In genomic region chr15:84714372-84714771, GRCh38 we compare ENCODE assay signal across 11 cellular contexts. TPM values are rescaled to one million over a fixed set of nuclear protein-coding genes. Genes with fewer than 3 reads are reported as not detected.
DNase-seq lines count a peak whose midpoint lies in the region; ATAC-seq and TF ChIP-seq lines count a peak whose summit lies in the region.
"Had no signal": no experiment of that assay in that cellular context is flagged by ENCODE, and none has a peak within 500 bp of the region (broad histone marks: within the 10 kb centered on the region; RNA-seq: fewer than 3 reads in every experiment).

No MANE protein-coding gene starts in this region.

- H3K36me3 ChIP-seq in heart right ventricle, result peaks cover 0 to 33% (median 5%) of the 10 kb centered on the region in 9 donors
- H3K36me3 ChIP-seq in right atrium auricular region, result peaks cover 22% of the 10 kb centered on the region
- H3K36me3 ChIP-seq in iPS-20b (ENCODE audit: insufficient read depth, low read depth, low read length), result peaks cover 32% of the 10 kb centered on the region
- peaks cover 11% of the 10 kb centered on the region for H3K36me3 ChIP-seq in thoracic aorta

- H3K9me3 ChIP-seq in heart right ventricle (no peaks in the 10 kb centered on the region), right atrium auricular region (no peaks in the 10 kb centered on the region), iPS-20b (ENCODE audit: insufficient read depth, low read depth, low read length) (no peaks in the 10 kb centered on the region), thoracic aorta (no peaks in the 10 kb centered on the region)

- H3K27ac Mint-ChIP-seq in activated T-helper 1 cell treated with anti-CD3 and anti-CD28 coated beads, Interleukin-12 subunit alpha, Interleukin-12 subunit beta, Interleukin-2, Interleukin-4 antibody, amounts not matched to agents 30 ng/mL and 10 ng/mL and 1 ng/mL, durations not matched to agents 14 hours and 24 hours and 36 hours, result no peak overlapping the region

- H3K4me1 ChIP-seq in heart right ventricle (peaks cover 5 to 42% (median 27%) of the 10 kb centered on the region in 9 donors), right atrium auricular region (peaks cover 0 to 25% of the 10 kb centered on the region in 2 donors), iPS-20b (ENCODE audit: insufficient read depth, low read length) (peaks cover 6% of the 10 kb centered on the region), thoracic aorta (ENCODE audit: control insufficient read depth in 1 of 2, low read depth in 2 of 2) (peaks cover 17 to 32% of the 10 kb centered on the region in 2 donors)

- DNase-seq in heart right ventricle (no peak), right atrium auricular region (ENCODE audit: low spot score) (no peak), thoracic aorta (ENCODE audit: low spot score) (no peak), C1 segment of cervical spinal cord (lab: John Stamatoyannopoulos, UW) (no peak), SK-N-DZ (ENCODE audit: low spot score) (no peak)
- no peak for DNase-seq in activated T-helper 1 cell treated with anti-CD3 and anti-CD28 coated beads, Interleukin-12 subunit alpha, Interleukin-12 subunit beta, Interleukin-2, Interleukin-4 antibody, amounts not matched to agents 30 ng/mL and 10 ng/mL and 1 ng/mL, durations not matched to agents 14 hours and 24 hours and 36 hours (ENCODE audit: low spot score)
- DNase-seq: effector CD8-positive, alpha-beta T cell; GOT3; NCI-H146 had no signal

- H3K9ac ChIP-seq in iPS-20b (ENCODE audit: low read depth, low read length), result peak overlapping the region; percentile 98; the same call in 1 of the 2 replicates

- no peaks in the 10 kb centered on the region for H3K27me3 ChIP-seq in heart right ventricle
- no peaks in the 10 kb centered on the region for H3K27me3 ChIP-seq in right atrium auricular region
- H3K27me3 ChIP-seq in iPS-20b (ENCODE audit: insufficient read depth, low read length), result no peaks in the 10 kb centered on the region
- H3K27me3 ChIP-seq in thoracic aorta (replicated peaks; ENCODE audit: insufficient read depth), result no peaks in the 10 kb centered on the region

- TF ChIP-seq CTCF in heart right ventricle (IDR thresholded peaks at IDR 0.05) (no peak), right atrium auricular region (IDR thresholded peaks at IDR 0.05) (no peak), thoracic aorta (IDR thresholded peaks at IDR 0.05) (no peak)

- H3K27me3 Mint-ChIP-seq in activated T-helper 1 cell treated with anti-CD3 and anti-CD28 coated beads, Interleukin-12 subunit alpha, Interleukin-12 subunit beta, Interleukin-2, Interleukin-4 antibody, amounts not matched to agents 30 ng/mL and 10 ng/mL and 1 ng/mL, durations not matched to agents 14 hours and 24 hours and 36 hours (ENCODE audit: insufficient read depth), result no peaks in the 10 kb centered on the region

- H3K4me3 ChIP-seq in heart right ventricle (peak overlapping the region in 7 of 10 donors; percentile 68 to 96 (median 87)), right atrium auricular region (peak overlapping the region in 1 of 2 donors; percentile 3), iPS-20b (ENCODE audit: low read length) (peak overlapping the region; percentile 99), thoracic aorta (peak overlapping the region; percentile 84)

- peak overlapping the region; percentile 94 for H3K4me3 Mint-ChIP-seq in activated T-helper 1 cell treated with anti-CD3 and anti-CD28 coated beads, Interleukin-12 subunit alpha, Interleukin-12 subunit beta, Interleukin-2, Interleukin-4 antibody, amounts not matched to agents 30 ng/mL and 10 ng/mL and 1 ng/mL, durations not matched to agents 14 hours and 24 hours and 36 hours

- WGBS in heart right ventricle, 2 donors, result 84 to 88% methylated on average over 5 of the region's 5 CpGs

- peaks cover 13% of the 10 kb centered on the region for H3K36me3 Mint-ChIP-seq in activated T-helper 1 cell treated with anti-CD3 and anti-CD28 coated beads, Interleukin-12 subunit alpha, Interleukin-12 subunit beta, Interleukin-2, Interleukin-4 antibody, amounts not matched to agents 30 ng/mL and 10 ng/mL and 1 ng/mL, durations not matched to agents 14 hours and 24 hours and 36 hours (ENCODE audit: low read depth)

- peak overlapping the region in 2 of 10 donors; percentile 89 to 96 for H3K27ac ChIP-seq in heart right ventricle
- peak overlapping the region in 1 of 2 donors; percentile 13 for H3K27ac ChIP-seq in right atrium auricular region
- H3K27ac ChIP-seq in iPS-20b (ENCODE audit: low read length), result no peak overlapping the region
- H3K27ac ChIP-seq in thoracic aorta, result peak overlapping the region in 1 of 2 donors; percentile 88

- H3K4me1 Mint-ChIP-seq in activated T-helper 1 cell treated with anti-CD3 and anti-CD28 coated beads, Interleukin-12 subunit alpha, Interleukin-12 subunit beta, Interleukin-2, Interleukin-4 antibody, amounts not matched to agents 30 ng/mL and 10 ng/mL and 1 ng/mL, durations not matched to agents 14 hours and 24 hours and 36 hours (ENCODE audit: low read depth), result peaks cover 56% of the 10 kb centered on the region

- intact Hi-C loops in heart right ventricle (cut with DNase I), result loop anchor here in 4 of 10 donors (5.0 to 10.0 kb wide), 4 partner anchors 38 to 210 kb away; partner anchors contain the start of genes NMB (in 2 of the 4) and WDR73 (in 2 of the 4)
- intact Hi-C loops in activated T-helper 1 cell treated with anti-CD3 and anti-CD28 coated beads, Interleukin-12 subunit alpha, Interleukin-12 subunit beta, Interleukin-2, Interleukin-4 antibody, amounts not matched to agents 30 ng/mL and 10 ng/mL and 1 ng/mL, durations not matched to agents 14 hours and 24 hours and 36 hours (cut with micrococcal nuclease), result no loop called here

- ATAC-seq in heart right ventricle, result no peak
- no peak for ATAC-seq in thoracic aorta (ENCODE audit: insufficient number of reproducible peaks, low FRiP score, low read depth)
- no peak for ATAC-seq in HG03139 (IDR thresholded peaks at IDR 0.05; ENCODE audit: unreplicated experiment)

- no peaks in the 10 kb centered on the region for H3K9me3 Mint-ChIP-seq in activated T-helper 1 cell treated with anti-CD3 and anti-CD28 coated beads, Interleukin-12 subunit alpha, Interleukin-12 subunit beta, Interleukin-2, Interleukin-4 antibody, amounts not matched to agents 30 ng/mL and 10 ng/mL and 1 ng/mL, durations not matched to agents 14 hours and 24 hours and 36 hours

RNA-seq across cellular contexts. Expression of gene SEC11A, which starts 1.6 kb away (rescaled TPM):
- 10 to 100 TPM; 65.9 to 93.8 (median 75.0) TPM for total RNA-seq in heart right ventricle
- polyA plus RNA-seq in heart right ventricle, result 100 to 1,000 TPM in 1 of 2 donors, 10 to 100 TPM in 1; 77.7 to 123 TPM
- total RNA-seq in right atrium auricular region, result 10 to 100 TPM; 79.7 to 81.2 TPM
- total RNA-seq in activated T-helper 1 cell treated with anti-CD3 and anti-CD28 coated beads, Interleukin-12 subunit alpha, Interleukin-12 subunit beta, Interleukin-2, Interleukin-4 antibody, amounts not matched to agents 30 ng/mL and 10 ng/mL and 1 ng/mL, durations not matched to agents 14 hours and 24 hours and 36 hours, result 97.3 and 105 TPM in 2 replicates
- total RNA-seq in thoracic aorta, result 100 to 1,000 TPM in 1 of 2 donors, 10 to 100 TPM in 1; 97.1 to 122 TPM
- 356 and 384 TPM in 2 replicates for polyA plus RNA-seq in SK-N-DZ (2014; cell fraction: cytosol; rRNA removed)
- polyA plus RNA-seq in SK-N-DZ (2014; cell fraction: nucleus; rRNA removed), result 132 and 178 TPM in 2 replicates

RNA-seq across cellular contexts. Expression of gene ZNF592, which starts 34.0 kb away (rescaled TPM):
- total RNA-seq in heart right ventricle (10 to 100 TPM; 17.1 to 26.9 (median 20.8) TPM), right atrium auricular region (10 to 100 TPM in 1 of 2 donors, 1 to 10 TPM in 1; 9.7 to 18.4 TPM), thoracic aorta (10 to 100 TPM; 24.4 to 26.7 TPM)
- polyA plus RNA-seq in heart right ventricle, result 1 to 10 TPM; 8.2 to 8.7 TPM
- total RNA-seq in activated T-helper 1 cell treated with anti-CD3 and anti-CD28 coated beads, Interleukin-12 subunit alpha, Interleukin-12 subunit beta, Interleukin-2, Interleukin-4 antibody, amounts not matched to agents 30 ng/mL and 10 ng/mL and 1 ng/mL, durations not matched to agents 14 hours and 24 hours and 36 hours, result 29.9 and 30.9 TPM in 2 replicates
- polyA plus RNA-seq in SK-N-DZ (2014; cell fraction: cytosol; rRNA removed), result 8.3 and 8.5 TPM in 2 replicates
- polyA plus RNA-seq in SK-N-DZ (2014; cell fraction: nucleus; rRNA removed), result 7.3 and 12.6 TPM in 2 replicates

RNA-seq across cellular contexts. Expression of gene NMB, which starts 56.4 kb away (rescaled TPM):
- 1 to 10 TPM in 9 of 10 donors, under 1 TPM in 1; 0.96 to 6.6 (median 2.1) TPM for total RNA-seq in heart right ventricle
- polyA plus RNA-seq in heart right ventricle, result 1 to 10 TPM; 2.3 to 8.0 TPM
- 1 to 10 TPM; 1.0 to 6.3 TPM for total RNA-seq in right atrium auricular region
- total RNA-seq in activated T-helper 1 cell treated with anti-CD3 and anti-CD28 coated beads, Interleukin-12 subunit alpha, Interleukin-12 subunit beta, Interleukin-2, Interleukin-4 antibody, amounts not matched to agents 30 ng/mL and 10 ng/mL and 1 ng/mL, durations not matched to agents 14 hours and 24 hours and 36 hours, result 3.0 and 3.5 TPM in 2 replicates
- 1 to 10 TPM; 2.9 to 8.0 TPM for total RNA-seq in thoracic aorta
- polyA plus RNA-seq in SK-N-DZ (2014; cell fraction: cytosol; rRNA removed), result 4.5 and 5.5 TPM in 2 replicates
- 3.5 and 9.3 TPM in 2 replicates for polyA plus RNA-seq in SK-N-DZ (2014; cell fraction: nucleus; rRNA removed)
